ENCODE assay signal across 21 cellular contexts in the genomic region with DNA sequence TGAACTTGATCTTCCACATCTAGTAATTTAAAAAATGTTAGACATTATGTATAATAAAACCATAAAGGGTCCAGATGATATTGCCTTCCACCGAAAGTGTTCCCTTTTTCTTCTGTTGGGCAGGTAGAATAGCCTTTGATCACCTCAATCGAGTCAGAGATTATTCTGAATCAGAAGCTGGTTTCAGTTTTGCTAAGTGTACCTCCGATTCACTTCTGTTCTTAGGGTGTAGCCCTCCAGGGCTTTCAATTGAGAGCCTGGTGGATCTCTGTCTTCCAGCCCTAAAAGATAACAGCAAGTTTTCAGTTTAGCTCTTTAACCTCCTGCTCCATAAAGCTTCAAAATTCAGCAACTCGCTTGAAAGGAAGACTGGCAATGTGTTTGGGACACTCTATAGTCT. TPM values are rescaled to one million over a fixed set of nuclear protein-coding genes. Genes with fewer than 3 reads are reported as not detected.
DNase-seq lines count a peak whose midpoint lies in the region; ATAC-seq, FAIRE-seq and TF ChIP-seq lines count a peak whose summit lies in the region.
"Had no signal": no experiment of that assay in that cellular context is flagged by ENCODE, and none has a peak within 500 bp of the region (broad histone marks: within the 10 kb centered on the region; RNA-seq: fewer than 3 reads in every experiment).

No MANE protein-coding gene starts in this region.

- no peaks in the 10 kb centered on the region for H3K79me2 ChIP-seq in K562 (ENCODE audit: control insufficient read depth, insufficient read depth, low read length)
- H3K79me2 ChIP-seq: hepatocyte had no signal

- FAIRE-seq in K562 (lab: Jason Lieb, UNC), result no peak

- H3K4me3 Mint-ChIP-seq in activated T-cell treated with anti-CD3 and anti-CD28 coated beads, Interleukin-2, amount 50 U/mL, for 4 hours, result no peak overlapping the region
- H3K4me3 Mint-ChIP-seq: GM23338, neural progenitor cell had no signal

- H3K27me3 ChIP-seq in K562 (ENCODE audit: control insufficient read depth in 2 of 2, insufficient read depth in 2 of 2, low read length in 2 of 2) (no peaks in the 10 kb centered on the region), right atrium auricular region (no peaks in the 10 kb centered on the region)
- H3K27me3 ChIP-seq: foreskin keratinocyte, hepatocyte, neural progenitor cell, tibial nerve had no signal

- peaks cover 3% of the 10 kb centered on the region for H3K9me3 Mint-ChIP-seq in activated T-cell treated with anti-CD3 and anti-CD28 coated beads, Interleukin-2, amount 50 U/mL, for 4 hours
- H3K9me3 Mint-ChIP-seq: GM23338, neural progenitor cell had no signal

- WGBS in K562 (ENCODE audit: insufficient coverage, low coverage, missing lambda C conversion rate), result 9% methylated on average over 4 of the region's 4 CpGs

- TF ChIP-seq CTCF in K562 (IDR thresholded peaks at IDR 0.05 in 2 of 3, conservative IDR thresholded peaks at IDR 0.05 in 1 of 3; ENCODE audit: insufficient read depth in 2 of 3, low read depth in 1 of 3, low read length in 3 of 3) (no peak), right atrium auricular region (IDR thresholded peaks at IDR 0.05) (no peak)

- H3K9me3 ChIP-seq in K562 (replicated peaks; ENCODE audit: control insufficient read depth, insufficient read depth, low read depth, low read length) (no peaks in the 10 kb centered on the region), right atrium auricular region (no peaks in the 10 kb centered on the region)
- H3K9me3 ChIP-seq: mucosa of descending colon, tibial nerve had no signal

- peaks cover 9% of the 10 kb centered on the region in 2 experiments; a peak in 4 of 5 replicates for H3K4me1 ChIP-seq in K562 (replicated peaks in 1 of 2; ENCODE audit: control insufficient read depth in 2 of 2, insufficient read depth in 2 of 2, low read length in 2 of 2)
- no peaks in the 10 kb centered on the region for H3K4me1 ChIP-seq in right atrium auricular region
- H3K4me1 ChIP-seq: foreskin keratinocyte, tibial nerve had no signal

- no peak overlapping the region for H3K27ac ChIP-seq in K562 (ENCODE audit: extremely low read depth, low read depth, low read length)
- no peak overlapping the region for H3K27ac ChIP-seq in right atrium auricular region
- H3K27ac ChIP-seq: foreskin keratinocyte, hepatocyte, neural progenitor cell, tibial nerve had no signal

- CTCF ChIA-PET in K562 (lab: Yijun Ruan, JAX; ENCODE audit: low intra/inter-chr PET ratio), result no interaction called here

- DNase-seq in activated T-cell treated with anti-CD3 and anti-CD28 coated beads, Interleukin-2, amount 50 U/mL, for 4 hours, result no peak
- no peak for DNase-seq in activated T-cell treated with anti-CD3 and anti-CD28 coated beads, Interleukin-2, amount 50 U/mL, for 48 hours
- DNase-seq in K562 (ENCODE audit: extremely low read depth in 1 of 4, low spot score in 3 of 4), result no peak
- DNase-seq in right atrium auricular region (ENCODE audit: low spot score), result no peak
- DNase-seq in NCI-H774 (lab: John Stamatoyannopoulos, UW), result no peak
- DNase-seq: activated CD4-positive, alpha-beta T cell treated with anti-CD3 and anti-CD28 coated beads for 4 hours; activated naive CD4-positive, alpha-beta T cell treated with anti-CD3 and anti-CD28 coated beads, Interleukin-2, amount 50 U/mL, for 16 hours; foreskin keratinocyte; GF-D8; mucosa of descending colon; NCI-H1436 treated with DMSO at 0.1 percent for 48 hours; NCI-H526; stimulated activated CD4-positive, alpha-beta T cell treated with anti-CD3 and anti-CD28 coated beads, Interleukin-2, amount 100 ng/mL, for 24 hours had no signal

- no peaks in the 10 kb centered on the region for H4K20me1 ChIP-seq in K562 (replicated peaks; ENCODE audit: control insufficient read depth, insufficient read depth, low read length)

- POLR2A ChIA-PET in K562 (lab: Yijun Ruan, JAX), result no interaction called here

- H3K9me1 ChIP-seq in K562 (ENCODE audit: control insufficient read depth, insufficient read depth, low read length), result no peaks in the 10 kb centered on the region

- peak overlapping the region; percentile 67 for H2AFZ ChIP-seq in K562 (ENCODE audit: low read depth, low read length)
- H2AFZ ChIP-seq: hepatocyte, neural progenitor cell had no signal

- ATAC-seq in activated T-cell treated with anti-CD3 and anti-CD28 coated beads, Interleukin-2, amount 50 U/mL, for 4 hours, result peak; percentile 79 to 84
- ATAC-seq in GM18867 (IDR thresholded peaks at IDR 0.05; ENCODE audit: unreplicated experiment) (peak; percentile 64), HG02852 (IDR thresholded peaks at IDR 0.05; ENCODE audit: unreplicated experiment) (peak; percentile 85), K562 (peak; percentile 12; the same call in 1 of the 3 replicates), GM18505 (IDR thresholded peaks at IDR 0.05; ENCODE audit: unreplicated experiment) (no peak)
- ATAC-seq: foreskin keratinocyte, GM23338, mucosa of descending colon had no signal

- in situ Hi-C loops in K562 (cut with MboI), result no loop called here

- no peaks in the 10 kb centered on the region for H3K36me3 Mint-ChIP-seq in activated T-cell treated with anti-CD3 and anti-CD28 coated beads, Interleukin-2, amount 50 U/mL, for 4 hours (ENCODE audit: insufficient read depth)
- H3K36me3 Mint-ChIP-seq: neural progenitor cell had no signal

- peak overlapping the region; percentile 27; the same call in 1 of the 2 replicates for H3K4me2 ChIP-seq in K562 (ENCODE audit: insufficient read depth, low read length)
- H3K4me2 ChIP-seq: GM23338, hepatocyte, neural progenitor cell had no signal

- no TSS peak for BruUV-seq in K562 (replicated peaks; lab: Mats Ljungman, UMichigan)

- TF ChIP-seq RAD21 in K562 (CRISPR knock-in tag; conservative IDR thresholded peaks at IDR 0.05 in 1 of 2, IDR thresholded peaks at IDR 0.05 in 1 of 2), result no peak

- TF ChIP-seq EP300 in K562 (IDR thresholded peaks at IDR 0.05; ENCODE audit: low read length), result no peak

- intact Hi-C loops in K562 (cut with micrococcal nuclease), result no loop called here

- no peaks in the 10 kb centered on the region for H3K36me3 ChIP-seq in K562 (ENCODE audit: control insufficient read depth, insufficient read depth, low read length)
- no peaks in the 10 kb centered on the region for H3K36me3 ChIP-seq in right atrium auricular region
- H3K36me3 ChIP-seq: neural progenitor cell, tibial nerve had no signal

- peaks cover 24% of the 10 kb centered on the region for H3K27me3 Mint-ChIP-seq in activated T-cell treated with anti-CD3 and anti-CD28 coated beads, Interleukin-2, amount 50 U/mL, for 4 hours (ENCODE audit: low read depth)
- H3K27me3 Mint-ChIP-seq: progenitor cell of endocrine pancreas had no signal

- 0 out of 4 replicates have a peak overlapping the region, but pooled peaks of 1 of the 2 experiments have one; percentile 11 for H3K9ac ChIP-seq in K562 (ENCODE audit: insufficient read depth in 1 of 2, low read depth in 2 of 2, low read length in 2 of 2)
- H3K9ac ChIP-seq: neural progenitor cell had no signal

- TF ChIP-seq POLR2A in K562 (conservative IDR thresholded peaks at IDR 0.05) (no peak), GM18505 (IDR thresholded peaks at IDR 0.05; ENCODE audit: borderline replicate concordance, extremely low read depth, insufficient read depth, insufficient read length) (no peak)

- H3K4me3 ChIP-seq in K562 (no peak overlapping the region), right atrium auricular region (no peak overlapping the region)
- H3K4me3 ChIP-seq: GM23338, hepatocyte, mucosa of descending colon, neural progenitor cell, tibial nerve had no signal

- H3K4me1 Mint-ChIP-seq in activated T-cell treated with anti-CD3 and anti-CD28 coated beads, Interleukin-2, amount 50 U/mL, for 4 hours (ENCODE audit: low read depth), result peaks cover 7% of the 10 kb centered on the region
- H3K4me1 Mint-ChIP-seq: GM23338 had no signal

TF ChIP-seq in K562, 482 proteins besides CTCF, POLR2A, EP300 and RAD21 (continues in another document):
- TF ChIP-seq ZNF316 (IDR thresholded peaks at IDR 0.05) (no peak), ZSCAN32 (CRISPR knock-in tag; IDR thresholded peaks at IDR 0.05) (no peak), FOXJ2 (tag; IDR thresholded peaks at IDR 0.05) (no peak)
- TF ChIP-seq, protein P1, sequence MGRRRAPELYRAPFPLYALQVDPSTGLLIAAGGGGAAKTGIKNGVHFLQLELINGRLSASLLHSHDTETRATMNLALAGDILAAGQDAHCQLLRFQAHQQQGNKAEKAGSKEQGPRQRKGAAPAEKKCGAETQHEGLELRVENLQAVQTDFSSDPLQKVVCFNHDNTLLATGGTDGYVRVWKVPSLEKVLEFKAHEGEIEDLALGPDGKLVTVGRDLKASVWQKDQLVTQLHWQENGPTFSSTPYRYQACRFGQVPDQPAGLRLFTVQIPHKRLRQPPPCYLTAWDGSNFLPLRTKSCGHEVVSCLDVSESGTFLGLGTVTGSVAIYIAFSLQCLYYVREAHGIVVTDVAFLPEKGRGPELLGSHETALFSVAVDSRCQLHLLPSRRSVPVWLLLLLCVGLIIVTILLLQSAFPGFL (CRISPR knock-in tag; IDR thresholded peaks at IDR 0.05), result no peak

RNA-seq across cellular contexts. Expression of a gene that starts 21.1 kb away (rescaled TPM):
- total RNA-seq in activated T-cell treated with anti-CD3 and anti-CD28 coated beads, Interleukin-2, amount 50 U/mL, for 4 hours, result 1 to 10 TPM; 3.9 to 7.6 (median 5.5) TPM
- 161 and 345 TPM in 2 replicates for total RNA-seq in K562 (2011; cell fraction: chromatin; rRNA removed; ENCODE audit: low replicate concordance)
- total RNA-seq in K562 (2011; cell fraction: nucleolus; rRNA removed), result 110 and 115 TPM in 2 replicates
- total RNA-seq in K562 (2011; cell fraction: nucleoplasm; rRNA removed), result 203 and 359 TPM in 2 replicates
- total RNA-seq in K562 (2014; rRNA removed), result 74.8 and 75.7 TPM in 2 replicates
- total RNA-seq in K562 (2014; rRNA removed; fragmentation: Illumina TruSeq; extraction: Trizol), result 116 and 118 TPM in 2 replicates
- total RNA-seq in K562 (2015; rRNA removed; fragmentation: Illumina TruSeq; extraction: Trizol), result 127 and 134 TPM in 2 replicates
- 85.2 and 89.8 TPM in 2 replicates for total RNA-seq in K562 (2021)
- polyA plus RNA-seq in K562 (2011; rRNA removed), result 279 and 333 TPM in 2 replicates
- polyA plus RNA-seq in K562 (2011; cell fraction: cytosol; rRNA removed), result 118 and 187 TPM in 2 replicates
- polyA plus RNA-seq in K562 (2011; cell fraction: nucleus; rRNA removed), result 379 TPM in 2 replicates
- 94.1 and 189 TPM in 2 replicates for polyA plus RNA-seq in K562 (2012)
- 95.2 and 110 TPM in 2 replicates for polyA plus RNA-seq in K562 (2014; fragmentation: Illumina TruSeq; extraction: Trizol)
- polyA plus RNA-seq in K562 (2014; fragmentation: Nextera tagmentation; extraction: Ambion mirVana), result 100 to 1,000 TPM; 129 to 169 TPM
- 127 and 157 TPM in 2 replicates for polyA plus RNA-seq in K562 (2014; rRNA removed)
- polyA minus RNA-seq in K562 (2011; rRNA and poly(A)+ RNA removed), result 131 and 152 TPM in 2 replicates
- 54.3 and 60.9 TPM in 2 replicates for polyA minus RNA-seq in K562 (2011; cell fraction: cytosol; rRNA and poly(A)+ RNA removed)
- 204 and 231 TPM in 2 replicates for polyA minus RNA-seq in K562 (2011; cell fraction: nucleus; rRNA and poly(A)+ RNA removed)
- 10 to 100 TPM; 28.6 to 62.6 TPM for total RNA-seq in right atrium auricular region
